Comparison of ENCODE assay signal across 10 cellular contexts in genomic region chr13:45660458-45660857, GRCh38. TPM values are rescaled to one million over a fixed set of nuclear protein-coding genes. Genes with fewer than 3 reads are reported as not detected.
"Had no signal": no experiment of that assay in that cellular context is flagged by ENCODE, and none has a peak within 500 bp of the region (broad histone marks: within the 10 kb centered on the region; RNA-seq: fewer than 3 reads in every experiment).

No MANE protein-coding gene starts in this region.

RNA-seq across cellular contexts. Expression of gene CBY2, which starts 41.7 kb away (rescaled TPM):
- total RNA-seq: activated CD8-positive, alpha-beta T cell treated with anti-CD3 and anti-CD28 coated beads, Interleukin-2, amount 10 ng/mL, durations not matched to agents 7 days and 5 days; activated naive CD8-positive, alpha-beta T cell treated with anti-CD3 and anti-CD28 coated beads for 36 hours; activated T-helper 1 cell treated with anti-CD3 and anti-CD28 coated beads, Interleukin-12 subunit alpha, Interleukin-12 subunit beta, Interleukin-2, Interleukin-4 antibody, amounts not matched to agents 30 ng/mL and 10 ng/mL and 1 ng/mL, durations not matched to agents 14 hours and 24 hours and 36 hours; adrenal gland; breast epithelium; cerebellum; colonic mucosa; PC-3; SJSA1 had no signal
- polyA plus RNA-seq: adrenal gland, IgD-negative memory B cell had no signal

RNA-seq across cellular contexts. Expression of gene ERICH6B, which starts 44.9 kb away (rescaled TPM):
- total RNA-seq: activated CD8-positive, alpha-beta T cell treated with anti-CD3 and anti-CD28 coated beads, Interleukin-2, amount 10 ng/mL, durations not matched to agents 7 days and 5 days; activated naive CD8-positive, alpha-beta T cell treated with anti-CD3 and anti-CD28 coated beads for 36 hours; activated T-helper 1 cell treated with anti-CD3 and anti-CD28 coated beads, Interleukin-12 subunit alpha, Interleukin-12 subunit beta, Interleukin-2, Interleukin-4 antibody, amounts not matched to agents 30 ng/mL and 10 ng/mL and 1 ng/mL, durations not matched to agents 14 hours and 24 hours and 36 hours; adrenal gland; breast epithelium; colonic mucosa; PC-3; SJSA1 had no signal
- polyA plus RNA-seq: adrenal gland had no signal
